8 cellular contexts compared by ENCODE assay signal in the genomic region with DNA sequence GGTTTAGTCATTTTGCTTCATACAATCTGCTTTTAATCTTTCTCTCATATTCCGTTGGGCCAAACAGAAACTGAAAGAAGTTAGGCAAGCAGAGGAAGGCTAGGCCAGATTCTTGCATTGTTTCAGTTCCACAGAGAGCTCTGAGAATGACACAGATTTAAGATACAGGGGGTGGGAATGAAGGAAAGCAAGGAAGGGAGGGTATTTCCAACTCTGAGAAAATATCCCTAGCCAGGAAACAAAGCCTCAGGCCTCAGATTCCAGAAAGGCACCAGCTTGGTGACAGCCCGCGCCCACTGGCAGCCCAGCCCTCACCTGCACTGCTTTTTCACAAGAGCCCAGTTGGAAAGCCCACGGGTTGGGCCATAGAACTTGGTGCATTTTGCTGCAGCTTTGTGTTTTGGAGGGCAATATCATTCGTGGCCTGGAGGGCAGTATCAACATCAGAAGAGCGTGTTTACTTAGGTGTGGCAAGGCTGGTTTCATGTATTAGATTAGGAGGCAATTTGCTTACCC.
DNase-seq lines count a peak whose midpoint lies in the region; ATAC-seq and TF ChIP-seq lines count a peak whose summit lies in the region.

No MANE protein-coding gene starts in this region.

- H3K36me3 Mint-ChIP-seq in stimulated activated memory B cell treated with anti-CD40 and anti-IgM and Interleukin-4, amounts not matched to agents 10 μg/mL and 1 μg/mL and 100 μg/mL, for 72 hours, result no peaks in the 10 kb centered on the region

- no peak for TF ChIP-seq CTCF in foreskin fibroblast (IDR thresholded peaks at IDR 0.05; ENCODE audit: low read depth, low read length)

- peaks cover 18% of the 10 kb centered on the region for H3K4me1 Mint-ChIP-seq in stimulated activated memory B cell treated with anti-CD40 and anti-IgM and Interleukin-4, amounts not matched to agents 10 μg/mL and 1 μg/mL and 100 μg/mL, for 72 hours

- H3K9me3 Mint-ChIP-seq in stimulated activated memory B cell treated with anti-CD40 and anti-IgM and Interleukin-4, amounts not matched to agents 10 μg/mL and 1 μg/mL and 100 μg/mL, for 72 hours, result no peaks in the 10 kb centered on the region

- no peaks in the 10 kb centered on the region for H3K27me3 Mint-ChIP-seq in stimulated activated memory B cell treated with anti-CD40 and anti-IgM and Interleukin-4, amounts not matched to agents 10 μg/mL and 1 μg/mL and 100 μg/mL, for 72 hours

- H3K4me3 ChIP-seq in foreskin fibroblast (ENCODE audit: low read depth in 1 of 2, low read length in 2 of 2), result no peak overlapping the region

- no peak overlapping the region for H3K4me3 Mint-ChIP-seq in stimulated activated memory B cell treated with anti-CD40 and anti-IgM and Interleukin-4, amounts not matched to agents 10 μg/mL and 1 μg/mL and 100 μg/mL, for 72 hours

- peak; percentile 79 for ATAC-seq in HG02678 (IDR thresholded peaks at IDR 0.05; ENCODE audit: unreplicated experiment)
- ATAC-seq in stimulated activated memory B cell treated with anti-CD40 and anti-IgM and Interleukin-4, amounts not matched to agents 10 μg/mL and 1 μg/mL and 100 μg/mL, for 72 hours, result peak; percentile 65

- DNase-seq in activated CD4-positive, alpha-beta T cell treated with anti-CD3 and anti-CD28 coated beads for 48 hours, result peak; percentile 5
- no peak for DNase-seq in activated CD4-positive, alpha-beta T cell treated with anti-CD3 and anti-CD28 coated beads, Interleukin-2, amount 50 U/mL, for 4 hours
- DNase-seq in RPMI8226 (peak; percentile 59), foreskin fibroblast (peak; percentile 42 to 78), iPS-NIHi7 (ENCODE audit: extremely low spot score) (no peak)
- DNase-seq in stimulated activated CD4-positive, alpha-beta T cell treated with anti-CD3 and anti-CD28 coated beads, Interleukin-2, amount 100 ng/mL, for 24 hours, result no peak

- peak overlapping the region; percentile 25 for H3K27ac Mint-ChIP-seq in stimulated activated memory B cell treated with anti-CD40 and anti-IgM and Interleukin-4, amounts not matched to agents 10 μg/mL and 1 μg/mL and 100 μg/mL, for 72 hours

Comparison
In these comparisons a context has a peak if more than half of its experiments do, and no peak if none do; other contexts are left out.
1. DNase-seq: peak in activated CD4-positive, alpha-beta T cell treated with anti-CD3 and anti-CD28 coated beads for 48 hours (single experiment), RPMI8226 (single experiment) and foreskin fibroblast (2 of 2); none in activated CD4-positive, alpha-beta T cell treated with anti-CD3 and anti-CD28 coated beads, Interleukin-2, amount 50 U/mL, for 4 hours (0 of 2), iPS-NIHi7 (single experiment) and stimulated activated CD4-positive, alpha-beta T cell treated with anti-CD3 and anti-CD28 coated beads, Interleukin-2, amount 100 ng/mL, for 24 hours (0 of 2).